1 cellular context compared by ENCODE assay signal in genomic region chr19:1407662-1408299, GRCh38.
A peak's percentile ranks its signal among the peaks of the same experiment; 100 is the strongest.
TF ChIP-seq lines count a peak whose summit lies in the region.

No MANE protein-coding gene starts in this region.

TF ChIP-seq in HCT116, 20 proteins besides CTCF, POLR2A, EP300 and RAD21:
- TF ChIP-seq ZBTB33 (IDR thresholded peaks at IDR 0.05; ENCODE audit: extremely low read depth, insufficient replicate concordance, low read length) (no peak), EZH2phosphoT487 (IDR thresholded peaks at IDR 0.05; ENCODE audit: borderline replicate concordance) (no peak), EGR1 (IDR thresholded peaks at IDR 0.05; ENCODE audit: low read depth) (no peak), EZH2 (IDR thresholded peaks at IDR 0.05) (no peak), YY1 (IDR thresholded peaks at IDR 0.05; ENCODE audit: extremely low read depth, insufficient replicate concordance, low read depth, low read length) (no peak), FOSL1 (IDR thresholded peaks at IDR 0.05; ENCODE audit: low read depth) (no peak), SP1 (IDR thresholded peaks at IDR 0.05; ENCODE audit: low read depth) (no peak), ZFX (IDR thresholded peaks at IDR 0.05) (peak; percentile 50; the same call in 1 of the 2 replicates), POLR2AphosphoS5 (IDR thresholded peaks at IDR 0.05; ENCODE audit: low read depth, low read length) (0 out of 2 replicates have a peak, but pooled peaks have one; percentile 6)
- TF ChIP-seq, protein P1, sequence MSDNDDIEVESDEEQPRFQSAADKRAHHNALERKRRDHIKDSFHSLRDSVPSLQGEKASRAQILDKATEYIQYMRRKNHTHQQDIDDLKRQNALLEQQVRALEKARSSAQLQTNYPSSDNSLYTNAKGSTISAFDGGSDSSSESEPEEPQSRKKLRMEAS (IDR thresholded peaks at IDR 0.05): no peak
